ENCODE assay signal across 12 cellular contexts in genomic region chr6:26200918-26201721, GRCh38.
DNase-seq lines count a peak whose midpoint lies in the region; ATAC-seq and TF ChIP-seq lines count a peak whose summit lies in the region.
"Had no signal": no experiment of that assay in that cellular context is flagged by ENCODE, and none has a peak within 500 bp of the region (broad histone marks: within the 10 kb centered on the region; RNA-seq: fewer than 3 reads in every experiment).

No MANE protein-coding gene starts in this region.

- H2BK120ac ChIP-seq in trophoblast cell (ENCODE audit: insufficient read depth, low read length, poor library complexity), result no peak overlapping the region

- no peak overlapping the region for H2AFZ ChIP-seq in trophoblast cell (ENCODE audit: insufficient read depth, low read length, poor library complexity)

- H3K27me3 ChIP-seq in trophoblast cell (ENCODE audit: insufficient read depth, low read length) (no peaks in the 10 kb centered on the region), breast epithelium (no peaks in the 10 kb centered on the region)

- peak overlapping the region; percentile 91 for H3K27ac Mint-ChIP-seq in activated CD4-positive, alpha-beta T cell treated with anti-CD3 and anti-CD28 coated beads, Interleukin-2, amount 10 ng/mL, durations not matched to agents 24 days and 14 days
- peak overlapping the region; percentile 59 for H3K27ac Mint-ChIP-seq in activated naive CD8-positive, alpha-beta T cell treated with anti-CD3 and anti-CD28 coated beads, Interleukin-2, amount 50 U/mL, for 24 hours

- ATAC-seq in activated naive CD8-positive, alpha-beta T cell treated with anti-CD3 and anti-CD28 coated beads, Interleukin-2, amount 50 U/mL, for 24 hours, result no peak

- no peak overlapping the region for H3K9ac ChIP-seq in trophoblast cell (ENCODE audit: low read length)

- H3K4me1 ChIP-seq in trophoblast cell (ENCODE audit: control insufficient read depth in 1 of 2, insufficient read depth in 2 of 2, low read length in 2 of 2), result no peaks in the 10 kb centered on the region
- no peaks in the 10 kb centered on the region for H3K4me1 ChIP-seq in breast epithelium

- H3K18ac ChIP-seq in trophoblast cell (ENCODE audit: low read length), result no peak overlapping the region

- no peak overlapping the region for H3K27ac ChIP-seq in trophoblast cell (ENCODE audit: low read depth, low read length)
- H3K27ac ChIP-seq in breast epithelium, result no peak overlapping the region

- H3K79me1 ChIP-seq in trophoblast cell (ENCODE audit: low read length), result peaks cover 30% of the 10 kb centered on the region

- H4K8ac ChIP-seq in trophoblast cell (ENCODE audit: low read depth, low read length), result no peak overlapping the region

- intact Hi-C loops in activated CD4-positive, alpha-beta T cell treated with anti-CD3 and anti-CD28 coated beads, Interleukin-2, amount 10 ng/mL, durations not matched to agents 24 days and 14 days (cut with micrococcal nuclease), result no loop called here
- intact Hi-C loops in breast epithelium (cut with DNase I; ENCODE audit: low total_unique reads), result no loop called here

- H3K9me3 ChIP-seq in trophoblast cell (ENCODE audit: insufficient read depth, low read depth, low read length) (no peaks in the 10 kb centered on the region), breast epithelium (no peaks in the 10 kb centered on the region)

- no peak overlapping the region for H4K91ac ChIP-seq in trophoblast cell (ENCODE audit: low read depth, low read length)

- DNase-seq in activated CD4-positive, alpha-beta T cell treated with anti-CD3 and anti-CD28 coated beads, Interleukin-2, amount 10 ng/mL, durations not matched to agents 24 days and 14 days, result no peak
- no peak for DNase-seq in activated CD4-positive, alpha-beta T cell treated with anti-CD3 and anti-CD28 coated beads for 4 hours
- DNase-seq in NCI-H82 treated with DMSO at 0.1 percent for 48 hours (lab: John Stamatoyannopoulos, UW; ENCODE audit: unreplicated experiment) (peak; percentile 83), trophoblast cell (no peak), breast epithelium (ENCODE audit: low spot score in 2 of 2) (no peak), DMS53 treated with DMSO at 0.1 percent for 48 hours (lab: John Stamatoyannopoulos, UW; ENCODE audit: unreplicated experiment) (no peak), NCI-H1694 treated with DMSO at 0.1 percent for 48 hours (lab: John Stamatoyannopoulos, UW) (no peak)
- no peak for DNase-seq in activated naive CD8-positive, alpha-beta T cell treated with anti-CD3 and anti-CD28 coated beads, Interleukin-2, amount 50 U/mL, for 24 hours
- DNase-seq: ACHN, mesenchymal stem cell, NCI-H1092, NCI-H526 treated with DMSO at 0.1 percent for 48 hours had no signal

- no peak overlapping the region for H3K14ac ChIP-seq in trophoblast cell (ENCODE audit: low read length)

- H4K12ac ChIP-seq in trophoblast cell (ENCODE audit: low read depth, low read length), result no peak overlapping the region

- H3K4me3 Mint-ChIP-seq in activated CD4-positive, alpha-beta T cell treated with anti-CD3 and anti-CD28 coated beads, Interleukin-2, amount 10 ng/mL, durations not matched to agents 24 days and 14 days, result peak overlapping the region; percentile 74
- peak overlapping the region; percentile 44 for H3K4me3 Mint-ChIP-seq in activated naive CD8-positive, alpha-beta T cell treated with anti-CD3 and anti-CD28 coated beads, Interleukin-2, amount 50 U/mL, for 24 hours

- H3K9me3 Mint-ChIP-seq in activated CD4-positive, alpha-beta T cell treated with anti-CD3 and anti-CD28 coated beads, Interleukin-2, amount 10 ng/mL, durations not matched to agents 24 days and 14 days, result no peaks in the 10 kb centered on the region
- no peaks in the 10 kb centered on the region for H3K9me3 Mint-ChIP-seq in activated naive CD8-positive, alpha-beta T cell treated with anti-CD3 and anti-CD28 coated beads, Interleukin-2, amount 50 U/mL, for 24 hours

- H3K79me2 ChIP-seq in trophoblast cell (ENCODE audit: control insufficient read depth, insufficient read depth, low read length, poor library complexity), result peaks cover 11% of the 10 kb centered on the region

- H3K36me3 Mint-ChIP-seq in activated CD4-positive, alpha-beta T cell treated with anti-CD3 and anti-CD28 coated beads, Interleukin-2, amount 10 ng/mL, durations not matched to agents 24 days and 14 days (ENCODE audit: low read depth), result peaks cover 7% of the 10 kb centered on the region
- peaks cover 9% of the 10 kb centered on the region for H3K36me3 Mint-ChIP-seq in activated naive CD8-positive, alpha-beta T cell treated with anti-CD3 and anti-CD28 coated beads, Interleukin-2, amount 50 U/mL, for 24 hours (ENCODE audit: low read depth)

- peaks cover 46% of the 10 kb centered on the region for H3K4me1 Mint-ChIP-seq in activated CD4-positive, alpha-beta T cell treated with anti-CD3 and anti-CD28 coated beads, Interleukin-2, amount 10 ng/mL, durations not matched to agents 24 days and 14 days
- peaks cover 49% of the 10 kb centered on the region for H3K4me1 Mint-ChIP-seq in activated naive CD8-positive, alpha-beta T cell treated with anti-CD3 and anti-CD28 coated beads, Interleukin-2, amount 50 U/mL, for 24 hours

- H3K4me3 ChIP-seq in trophoblast cell (ENCODE audit: low read depth, low read length) (no peak overlapping the region), breast epithelium (no peak overlapping the region)

- no CpG with 5 or more reads among the region's 16 CpGs for WGBS in trophoblast cell (ENCODE audit: extremely low coverage, insufficient coverage, insufficient read length)

- H3K4ac ChIP-seq in trophoblast cell (ENCODE audit: low read depth, low read length), result no peak overlapping the region

- no peak for TF ChIP-seq POLR2A in breast epithelium (IDR thresholded peaks at IDR 0.05)

- peaks cover 4% of the 10 kb centered on the region for H3K27me3 Mint-ChIP-seq in activated CD4-positive, alpha-beta T cell treated with anti-CD3 and anti-CD28 coated beads, Interleukin-2, amount 10 ng/mL, durations not matched to agents 24 days and 14 days
- peaks cover 3% of the 10 kb centered on the region for H3K27me3 Mint-ChIP-seq in activated naive CD8-positive, alpha-beta T cell treated with anti-CD3 and anti-CD28 coated beads, Interleukin-2, amount 50 U/mL, for 24 hours

- H3K4me2 ChIP-seq in trophoblast cell (ENCODE audit: low read length), result no peak overlapping the region

- H3K36me3 ChIP-seq in trophoblast cell (ENCODE audit: control insufficient read depth in 1 of 2, insufficient read depth in 2 of 2, low read length in 2 of 2) (no peaks in the 10 kb centered on the region), breast epithelium (no peaks in the 10 kb centered on the region)

- no peak for TF ChIP-seq CTCF in breast epithelium (IDR thresholded peaks at IDR 0.05)

- no peak overlapping the region for H2BK5ac ChIP-seq in trophoblast cell (ENCODE audit: low read depth, low read length, poor library complexity)

- no peak overlapping the region for H3K23ac ChIP-seq in trophoblast cell (ENCODE audit: low read length)

- no peak overlapping the region for H2AK5ac ChIP-seq in trophoblast cell (ENCODE audit: low read length)

- H2BK12ac ChIP-seq in trophoblast cell (ENCODE audit: low read length), result peak overlapping the region; percentile 53
